In the genomic region with DNA sequence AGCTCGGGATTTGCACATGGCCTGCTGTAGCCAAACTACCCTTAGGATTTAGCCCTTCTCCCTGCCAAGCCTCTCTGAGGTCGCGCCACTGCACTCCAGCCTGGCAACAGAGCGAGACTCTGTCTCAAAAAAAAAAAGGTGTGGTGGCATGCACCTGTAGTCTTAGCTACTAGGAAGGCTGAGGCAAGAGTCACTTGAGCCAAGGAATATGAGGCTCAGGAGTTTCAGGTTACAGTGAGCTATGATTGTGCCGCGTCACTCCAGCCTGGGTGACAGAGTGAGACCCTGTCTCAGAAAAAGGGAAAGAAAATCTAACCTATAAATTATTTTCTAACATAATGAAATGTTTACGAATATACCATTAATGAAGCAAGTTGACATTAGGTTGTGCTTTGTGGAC, we compare ENCODE assay signal across 16 cellular contexts.
"Had no signal": no experiment of that assay in that cellular context is flagged by ENCODE, and none has a peak within 500 bp of the region (broad histone marks: within the 10 kb centered on the region; RNA-seq: fewer than 3 reads in every experiment).

No MANE protein-coding gene starts in this region.

- DNase-seq: effector memory CD4-positive, alpha-beta T cell; foreskin fibroblast; immature natural killer cell; left ventricle myocardium inferior; lower lobe of right lung; natural killer cell; nucleus accumbens; ovary; sigmoid colon; stimulated activated CD4-positive, alpha-beta T cell treated with anti-CD3 and anti-CD28 coated beads, Interleukin-2, amount 100 ng/mL, for 24 hours; stimulated activated CD4-positive, alpha-beta T cell treated with anti-CD3 and anti-CD28 coated beads, Interleukin-4, amount 100 ng/mL, for 4 hours; stimulated activated naive B cell treated with anti-CD40 and anti-IgM and Interleukin-4, amounts not matched to agents 10 μg/mL and 1 μg/mL and 100 μg/mL, for 72 hours; stomach; substantia nigra; upper lobe of left lung; uterus had no signal

- ATAC-seq: lower lobe of right lung; natural killer cell; stimulated activated naive B cell treated with anti-CD40 and anti-IgM and Interleukin-4, amounts not matched to agents 10 μg/mL and 1 μg/mL and 100 μg/mL, for 72 hours had no signal
